1 cellular context compared by ENCODE assay signal in the genomic region with DNA sequence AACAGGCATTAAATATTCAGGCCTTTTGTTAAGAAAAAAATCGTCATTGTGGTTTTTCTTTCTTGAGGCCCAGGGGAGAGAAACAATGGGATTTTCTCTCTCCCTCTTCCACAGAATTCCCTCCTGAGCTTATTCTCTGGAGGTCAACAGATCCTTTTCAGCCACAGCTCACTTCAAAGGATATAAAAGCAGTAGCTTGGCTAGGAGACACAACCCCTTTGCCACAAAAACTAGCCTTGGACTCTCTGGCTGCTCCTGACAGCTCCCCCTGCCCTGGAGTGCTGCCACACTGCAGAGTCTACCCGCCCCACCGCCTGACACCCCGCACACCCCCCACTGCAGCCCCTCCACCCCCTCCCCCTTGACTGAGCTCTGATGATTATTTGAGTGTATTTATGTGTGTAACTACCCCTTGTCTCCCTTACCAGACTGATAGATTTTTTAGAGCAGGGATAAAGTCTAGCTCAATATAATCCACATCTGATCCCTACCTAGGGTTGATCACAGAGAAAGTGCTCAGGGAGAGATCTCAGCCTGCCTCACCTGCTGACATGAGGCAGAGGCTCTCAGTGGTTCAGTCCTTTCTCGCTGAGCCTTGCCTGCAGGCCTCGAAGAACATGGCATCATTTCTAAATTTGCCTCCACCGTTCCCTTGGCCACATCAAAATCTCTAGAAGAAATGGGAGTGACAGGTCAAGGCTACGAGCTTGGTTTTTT.
TF ChIP-seq lines count a peak whose summit lies in the region.

No MANE protein-coding gene starts in this region.

TF ChIP-seq in WTC11, 78 proteins besides CTCF, POLR2A, EP300 and RAD21:
- no peak for TF ChIP-seq NFE2L1 (CRISPR knock-in tag; IDR thresholded peaks at IDR 0.05)
- TF ChIP-seq MYBL2 (CRISPR knock-in tag; IDR thresholded peaks at IDR 0.05), result no peak
- TF ChIP-seq TEAD4 (CRISPR knock-in tag; IDR thresholded peaks at IDR 0.05), result no peak
- TF ChIP-seq, protein P1, sequence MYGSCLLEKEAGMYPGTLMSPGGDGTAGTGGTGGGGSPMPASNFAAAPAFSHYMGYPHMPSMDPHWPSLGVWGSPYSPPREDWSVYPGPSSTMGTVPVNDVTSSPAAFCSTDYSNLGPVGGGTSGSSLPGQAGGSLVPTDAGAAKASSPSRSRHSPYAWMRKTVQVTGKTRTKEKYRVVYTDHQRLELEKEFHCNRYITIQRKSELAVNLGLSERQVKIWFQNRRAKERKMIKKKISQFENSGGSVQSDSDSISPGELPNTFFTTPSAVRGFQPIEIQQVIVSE (CRISPR knock-in tag; IDR thresholded peaks at IDR 0.05; ENCODE audit: borderline replicate concordance), result no peak
- no peak for TF ChIP-seq ETV6 (CRISPR knock-in tag; IDR thresholded peaks at IDR 0.05)
- TF ChIP-seq, protein P2, sequence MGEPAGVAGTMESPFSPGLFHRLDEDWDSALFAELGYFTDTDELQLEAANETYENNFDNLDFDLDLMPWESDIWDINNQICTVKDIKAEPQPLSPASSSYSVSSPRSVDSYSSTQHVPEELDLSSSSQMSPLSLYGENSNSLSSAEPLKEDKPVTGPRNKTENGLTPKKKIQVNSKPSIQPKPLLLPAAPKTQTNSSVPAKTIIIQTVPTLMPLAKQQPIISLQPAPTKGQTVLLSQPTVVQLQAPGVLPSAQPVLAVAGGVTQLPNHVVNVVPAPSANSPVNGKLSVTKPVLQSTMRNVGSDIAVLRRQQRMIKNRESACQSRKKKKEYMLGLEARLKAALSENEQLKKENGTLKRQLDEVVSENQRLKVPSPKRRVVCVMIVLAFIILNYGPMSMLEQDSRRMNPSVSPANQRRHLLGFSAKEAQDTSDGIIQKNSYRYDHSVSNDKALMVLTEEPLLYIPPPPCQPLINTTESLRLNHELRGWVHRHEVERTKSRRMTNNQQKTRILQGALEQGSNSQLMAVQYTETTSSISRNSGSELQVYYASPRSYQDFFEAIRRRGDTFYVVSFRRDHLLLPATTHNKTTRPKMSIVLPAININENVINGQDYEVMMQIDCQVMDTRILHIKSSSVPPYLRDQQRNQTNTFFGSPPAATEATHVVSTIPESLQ (CRISPR knock-in tag; IDR thresholded peaks at IDR 0.05), result no peak
- TF ChIP-seq PRRX2 (CRISPR knock-in tag; IDR thresholded peaks at IDR 0.05), result no peak
- no peak for TF ChIP-seq ZNF671 (CRISPR knock-in tag; IDR thresholded peaks at IDR 0.05)
